In genomic region chr2:72955188-72956049, GRCh38 we compare ENCODE assay signal across 1 cellular context.
TF ChIP-seq lines count a peak whose summit lies in the region.

No MANE protein-coding gene starts in this region.

TF ChIP-seq in GM23338, 12 proteins besides CTCF, POLR2A, EP300 and RAD21 (continued from another document):
- TF ChIP-seq, protein P1, sequence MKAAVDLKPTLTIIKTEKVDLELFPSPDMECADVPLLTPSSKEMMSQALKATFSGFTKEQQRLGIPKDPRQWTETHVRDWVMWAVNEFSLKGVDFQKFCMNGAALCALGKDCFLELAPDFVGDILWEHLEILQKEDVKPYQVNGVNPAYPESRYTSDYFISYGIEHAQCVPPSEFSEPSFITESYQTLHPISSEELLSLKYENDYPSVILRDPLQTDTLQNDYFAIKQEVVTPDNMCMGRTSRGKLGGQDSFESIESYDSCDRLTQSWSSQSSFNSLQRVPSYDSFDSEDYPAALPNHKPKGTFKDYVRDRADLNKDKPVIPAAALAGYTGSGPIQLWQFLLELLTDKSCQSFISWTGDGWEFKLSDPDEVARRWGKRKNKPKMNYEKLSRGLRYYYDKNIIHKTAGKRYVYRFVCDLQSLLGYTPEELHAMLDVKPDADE (IDR thresholded peaks at IDR 0.05) = no peak
- TF ChIP-seq REST (IDR thresholded peaks at IDR 0.05; ENCODE audit: unreplicated experiment) (no peak), JUNB (IDR thresholded peaks at IDR 0.05; ENCODE audit: unreplicated experiment) (no peak)
